Comparison of ENCODE assay signal across 14 cellular contexts in the genomic region with DNA sequence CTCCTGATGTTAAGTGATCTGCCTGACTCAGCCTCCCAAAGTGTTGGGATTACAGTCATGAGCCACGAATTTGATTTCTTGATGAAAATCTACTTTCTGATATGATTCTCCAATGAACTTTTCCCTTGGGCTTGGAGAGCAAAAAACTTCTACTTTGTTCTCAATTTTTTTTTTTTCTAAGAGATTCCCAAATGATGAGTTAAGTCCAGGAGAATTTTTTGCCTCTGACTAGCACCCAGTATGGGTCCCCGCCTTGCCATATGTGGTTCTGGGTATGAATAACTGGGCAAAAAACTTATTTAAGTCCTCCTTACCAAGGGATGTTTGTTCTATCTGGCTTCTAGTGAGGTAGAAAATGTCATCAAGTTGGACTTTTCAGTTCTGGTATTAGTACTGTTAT.
A peak's percentile ranks its signal among the peaks of the same experiment; 100 is the strongest.
DNase-seq lines count a peak whose midpoint lies in the region; TF ChIP-seq lines count a peak whose summit lies in the region.
"Had no signal": no experiment of that assay in that cellular context is flagged by ENCODE, and none has a peak within 500 bp of the region (broad histone marks: within the 10 kb centered on the region; RNA-seq: fewer than 3 reads in every experiment).

No MANE protein-coding gene starts in this region.

- no peak overlapping the region for H3K27ac ChIP-seq in spleen
- H3K27ac ChIP-seq: heart right ventricle, KMS-11, right atrium auricular region had no signal

- peaks cover 0 to 20% (median 0%) of the 10 kb centered on the region in 7 donors for H3K27me3 ChIP-seq in spleen (replicated peaks in 1 of 7)
- H3K27me3 ChIP-seq: heart right ventricle, right atrium auricular region had no signal

- no peak for TF ChIP-seq CTCF in spleen (IDR thresholded peaks at IDR 0.05 in 8 of 11, conservative IDR thresholded peaks at IDR 0.05 in 3 of 11)

- no peaks in the 10 kb centered on the region for H3K9me3 ChIP-seq in spleen
- H3K9me3 ChIP-seq: heart right ventricle, right atrium auricular region had no signal

- no peaks in the 10 kb centered on the region for H3K36me3 ChIP-seq in spleen
- H3K36me3 ChIP-seq: heart right ventricle, right atrium auricular region had no signal

- intact Hi-C loops in spleen (cut with DNase I; ENCODE audit: low total_unique reads), result no loop called here

- DNase-seq in HCEC 1CT, result peak; percentile 75
- peak; percentile 24 for DNase-seq in T1000 (lab: John Stamatoyannopoulos, UW)
- DNase-seq in fibroblast of the conjunctiva (ENCODE audit: low read depth), result peak; percentile 69
- DNase-seq in stromal cell of bone marrow (ENCODE audit: low read depth), result peak; percentile 87
- DNase-seq in spleen, result no peak
- no peak for DNase-seq in activated gamma-delta T cell (lab: John Stamatoyannopoulos, UW)
- no peak for DNase-seq in NCI-H2171 (lab: John Stamatoyannopoulos, UW)
- DNase-seq: activated CD4-positive, alpha-beta T cell treated with anti-CD3 and anti-CD28 coated beads for 36 hours; GDM1; heart right ventricle; NCI-H446 had no signal

- no peak for TF ChIP-seq POLR2A in spleen (IDR thresholded peaks at IDR 0.05)

- no peak overlapping the region for H3K4me3 ChIP-seq in spleen
- H3K4me3 ChIP-seq: coronary artery, heart right ventricle, right atrium auricular region had no signal

- WGBS in spleen, 5 donors, result 79 to 86% (median 85%) methylated on average over 2 of the region's 2 CpGs

- no peaks in the 10 kb centered on the region for H3K4me1 ChIP-seq in spleen
- H3K4me1 ChIP-seq: heart right ventricle, right atrium auricular region had no signal

Comparison
In these comparisons a context has a peak if more than half of its experiments do, and no peak if none do; other contexts are left out.
1. DNase-seq: peak in HCEC 1CT (single experiment), T1000 (single experiment), fibroblast of the conjunctiva (single experiment) and stromal cell of bone marrow (single experiment); none in spleen (single experiment), activated gamma-delta T cell (single experiment) and NCI-H2171 (single experiment).